ENCODE assay signal across 28 cellular contexts in the genomic region with DNA sequence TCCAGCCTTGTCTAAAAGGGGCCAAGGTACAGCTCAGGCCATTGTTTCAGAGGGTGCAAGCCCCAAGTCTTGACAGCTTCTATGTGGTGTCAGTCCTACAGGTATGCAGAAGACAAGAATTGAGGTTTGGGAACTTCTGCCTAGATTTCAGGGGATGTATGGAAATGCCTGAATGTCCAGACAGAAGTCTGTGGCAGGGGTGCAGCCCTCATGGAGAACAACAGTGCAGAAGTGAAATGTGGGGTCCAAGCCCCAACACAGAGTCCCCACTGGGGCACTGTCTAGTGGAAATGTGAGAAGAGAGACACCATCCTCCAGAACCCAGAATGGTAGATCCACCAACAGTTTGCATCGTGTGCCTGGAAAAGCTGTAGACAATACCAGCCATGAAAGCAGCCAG.
"Had no signal": no experiment of that assay in that cellular context is flagged by ENCODE, and none has a peak within 500 bp of the region (broad histone marks: within the 10 kb centered on the region; RNA-seq: fewer than 3 reads in every experiment).

No MANE protein-coding gene starts in this region.

- H3K4me1 Mint-ChIP-seq: naive B cell; naive thymus-derived CD8-positive, alpha-beta T cell had no signal

- FAIRE-seq: endometrium, islet of Langerhans, keratinocyte had no signal

- H3K9me3 ChIP-seq: gastrocnemius medialis had no signal

- ATAC-seq: esophagus mucosa; gastrocnemius medialis; heart right ventricle; left cardiac atrium; left lung; left ventricle myocardium superior; lower lobe of right lung; mucosa of descending colon; naive thymus-derived CD8-positive, alpha-beta T cell had no signal

- DNase-seq: dermis blood vessel endothelial cell; dorsolateral prefrontal cortex; effector CD4-positive, alpha-beta T cell; effector memory CD4-positive, alpha-beta T cell; erythroblast; esophagus squamous epithelium; foreskin fibroblast; foreskin melanocyte; gastrocnemius medialis; glutamatergic neuron; head of caudate nucleus; heart right ventricle; hippocampal formation; left cardiac atrium; left lung; left ventricle myocardium superior; lower lobe of right lung; mesenchymal stem cell; mucosa of descending colon; naive B cell; naive thymus-derived CD8-positive, alpha-beta T cell had no signal

- H3K4me1 ChIP-seq: esophagus squamous epithelium, gastrocnemius medialis, heart right ventricle, left lung, lower lobe of right lung had no signal

- H3K4me3 ChIP-seq: coronary artery, dorsolateral prefrontal cortex, esophagus squamous epithelium, gastrocnemius medialis, heart right ventricle, left lung, lower lobe of right lung, mucosa of descending colon had no signal

- H3K27ac Mint-ChIP-seq: mesothelial cell of epicardium; naive B cell; naive thymus-derived CD8-positive, alpha-beta T cell had no signal

- H3K4me3 Mint-ChIP-seq: mesothelial cell of epicardium; naive B cell; naive thymus-derived CD8-positive, alpha-beta T cell had no signal

- H3K27me3 ChIP-seq: dorsolateral prefrontal cortex, esophagus squamous epithelium, gastrocnemius medialis, heart right ventricle, left lung had no signal

- H3K36me3 ChIP-seq: esophagus squamous epithelium, gastrocnemius medialis, heart right ventricle, left lung, lower lobe of right lung had no signal

- H3K27ac ChIP-seq: coronary artery, dorsolateral prefrontal cortex, epithelial cell of prostate, esophagus squamous epithelium, gastrocnemius medialis, heart right ventricle, left lung, lower lobe of right lung had no signal

- H3K36me3 Mint-ChIP-seq: naive thymus-derived CD8-positive, alpha-beta T cell had no signal
